Comparison of ENCODE assay signal across 2 cellular contexts in genomic region chr1:93194231-93194630, GRCh38.
TF ChIP-seq lines count a peak whose summit lies in the region.

No MANE protein-coding gene starts in this region.

TF ChIP-seq in HepG2, 621 proteins besides CTCF, POLR2A, EP300 and RAD21:
- TF ChIP-seq BCLAF1 (IDR thresholded peaks at IDR 0.05) = no peak
- no peak for TF ChIP-seq UBTF (CRISPR knock-in tag; IDR thresholded peaks at IDR 0.05)
- no peak for TF ChIP-seq GTF2F1 (IDR thresholded peaks at IDR 0.05; ENCODE audit: low read length)
- peak; percentile 72 to 82 for TF ChIP-seq MAFK (conservative IDR thresholded peaks at IDR 0.05 in 1 of 2, IDR thresholded peaks at IDR 0.05 in 1 of 2; ENCODE audit: low read length in 2 of 2)
- TF ChIP-seq MAFF (IDR thresholded peaks at IDR 0.05; ENCODE audit: low read depth, low read length) = peak; percentile 79

TF ChIP-seq in IMR-90, 13 proteins besides CTCF, POLR2A, EP300 and RAD21:
- TF ChIP-seq MXI1 (IDR thresholded peaks at IDR 0.05; ENCODE audit: borderline replicate concordance, low read depth, low read length) = no peak
- peak; percentile 62 for TF ChIP-seq MAFK (IDR thresholded peaks at IDR 0.05; ENCODE audit: low read depth, low read length)
TF ChIP-seq in IMR-90: peak in this region for 1.
